1 cellular context compared by ENCODE assay signal in the genomic region with DNA sequence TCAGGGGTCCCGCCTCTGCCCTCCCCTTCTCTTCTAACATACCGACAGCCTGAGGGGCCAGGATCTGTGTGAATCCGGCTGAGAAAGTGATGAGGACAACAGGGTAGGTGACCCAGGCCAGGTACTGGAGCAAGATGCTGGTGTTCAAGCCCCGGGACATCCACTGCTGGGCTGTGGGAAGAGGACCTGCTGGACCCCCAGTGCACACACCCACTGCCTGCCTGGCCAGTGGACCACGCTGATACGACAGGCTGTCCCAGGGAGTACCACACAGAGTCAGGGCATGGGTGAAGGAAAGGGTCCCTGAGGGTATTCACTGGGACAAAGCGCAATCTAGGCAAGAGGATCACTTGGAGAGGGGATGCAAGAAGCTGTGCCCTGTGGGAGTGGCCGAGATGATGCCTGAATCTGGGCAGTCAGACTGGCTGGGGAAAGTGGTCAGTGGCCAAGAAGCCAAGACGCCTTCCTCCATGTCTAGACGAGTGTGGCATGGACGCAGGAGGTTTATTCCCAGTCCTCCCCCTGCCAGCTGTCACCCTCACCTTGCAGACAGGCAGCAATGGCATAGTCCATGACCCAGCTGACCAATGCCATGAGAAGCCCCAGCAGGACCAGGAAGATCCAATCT.
TF ChIP-seq lines count a peak whose summit lies in the region.

No MANE protein-coding gene starts in this region.

TF ChIP-seq in SK-N-SH, 30 proteins besides CTCF, POLR2A, EP300 and RAD21:
- no peak for TF ChIP-seq FOXM1 (IDR thresholded peaks at IDR 0.05; ENCODE audit: low read depth)
- no peak for TF ChIP-seq ELF1 (IDR thresholded peaks at IDR 0.05)
- no peak for TF ChIP-seq TAF1 (IDR thresholded peaks at IDR 0.05; ENCODE audit: borderline replicate concordance, low read depth, low read length)
- TF ChIP-seq, protein P1, sequence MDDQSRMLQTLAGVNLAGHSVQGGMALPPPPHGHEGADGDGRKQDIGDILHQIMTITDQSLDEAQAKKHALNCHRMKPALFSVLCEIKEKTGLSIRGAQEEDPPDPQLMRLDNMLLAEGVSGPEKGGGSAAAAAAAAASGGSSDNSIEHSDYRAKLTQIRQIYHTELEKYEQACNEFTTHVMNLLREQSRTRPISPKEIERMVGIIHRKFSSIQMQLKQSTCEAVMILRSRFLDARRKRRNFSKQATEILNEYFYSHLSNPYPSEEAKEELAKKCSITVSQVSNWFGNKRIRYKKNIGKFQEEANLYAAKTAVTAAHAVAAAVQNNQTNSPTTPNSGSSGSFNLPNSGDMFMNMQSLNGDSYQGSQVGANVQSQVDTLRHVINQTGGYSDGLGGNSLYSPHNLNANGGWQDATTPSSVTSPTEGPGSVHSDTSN (IDR thresholded peaks at IDR 0.05) = no peak
- no peak for TF ChIP-seq SIN3A (IDR thresholded peaks at IDR 0.05; ENCODE audit: borderline replicate concordance, low read depth, low read length)
- no peak for TF ChIP-seq SMC3 (IDR thresholded peaks at IDR 0.05; ENCODE audit: low read depth, low read length)
- TF ChIP-seq RCOR1 (IDR thresholded peaks at IDR 0.05; ENCODE audit: low read length) = no peak
- no peak for TF ChIP-seq CHD2 (IDR thresholded peaks at IDR 0.05; ENCODE audit: low read length, partially characterized antibody)
